6 cellular contexts compared by ENCODE assay signal in genomic region chr6:73927421-73927820, GRCh38.
"Had no signal": no experiment of that assay in that cellular context is flagged by ENCODE, and none has a peak within 500 bp of the region (broad histone marks: within the 10 kb centered on the region; RNA-seq: fewer than 3 reads in every experiment).

No MANE protein-coding gene starts in this region.

- H3K9ac ChIP-seq: GM23248 had no signal

- H3K36me3 ChIP-seq: HAP-1 had no signal

- H3K4me1 ChIP-seq: HAP-1 had no signal

- H3K9me3 ChIP-seq: HAP-1 had no signal

- H2AFZ ChIP-seq: GM23248 had no signal

- H3K27ac ChIP-seq: GM23248 had no signal

- DNase-seq: GM23248, GOT3, H7, IMR-90 had no signal

- H3K4me3 ChIP-seq: GM23248, HAP-1, K562 had no signal
